9 cellular contexts compared by ENCODE assay signal in genomic region chr7:155372782-155373358, GRCh38.
A peak's percentile ranks its signal among the peaks of the same experiment; 100 is the strongest.
DNase-seq lines count a peak whose midpoint lies in the region; ATAC-seq and TF ChIP-seq lines count a peak whose summit lies in the region.
"Had no signal": no experiment of that assay in that cellular context is flagged by ENCODE, and none has a peak within 500 bp of the region (broad histone marks: within the 10 kb centered on the region; RNA-seq: fewer than 3 reads in every experiment).

No MANE protein-coding gene starts in this region.

- intact Hi-C loops in CD8-positive, alpha-beta T cell (cut with DNase I, micrococcal nuclease) = no loop called here
- intact Hi-C loops in psoas muscle (cut with DNase I) = no loop called here

- H3K4me1 ChIP-seq in CD8-positive, alpha-beta T cell (ENCODE audit: insufficient read depth, low read length) = peaks cover 33% of the 10 kb centered on the region
- H3K4me1 ChIP-seq in endodermal cell (ENCODE audit: control insufficient read depth, insufficient read depth, low read length) (peaks cover 5% of the 10 kb centered on the region), psoas muscle (peaks cover 26% of the 10 kb centered on the region)

- POLR2A ChIA-PET in CD8-positive, alpha-beta T cell (lab: Charles Lee) = no interaction called here

- no peak for TF ChIP-seq CTCF in CD8-positive, alpha-beta T cell (IDR thresholded peaks at IDR 0.05)
- no peak for TF ChIP-seq CTCF in endodermal cell (conservative IDR thresholded peaks at IDR 0.05)
- TF ChIP-seq CTCF in psoas muscle (IDR thresholded peaks at IDR 0.05) = no peak

- peaks cover 29% of the 10 kb centered on the region for H3K4me1 Mint-ChIP-seq in CD8-positive, alpha-beta T cell (ENCODE audit: low read depth)
- peaks cover 29% of the 10 kb centered on the region for H3K4me1 Mint-ChIP-seq in endodermal cell

- H3K36me3 Mint-ChIP-seq in CD8-positive, alpha-beta T cell = no peaks in the 10 kb centered on the region
- H3K36me3 Mint-ChIP-seq in endodermal cell (ENCODE audit: low read depth) = peaks cover 3% of the 10 kb centered on the region

- H3K36me3 ChIP-seq in CD8-positive, alpha-beta T cell (ENCODE audit: insufficient read depth, low read length) = no peaks in the 10 kb centered on the region
- H3K36me3 ChIP-seq in endodermal cell (ENCODE audit: control insufficient read depth, insufficient read depth, low read length) (no peaks in the 10 kb centered on the region), psoas muscle (ENCODE audit: insufficient read depth in 1 of 2, low read depth in 1 of 2) (no peaks in the 10 kb centered on the region)

- H3K27ac ChIP-seq in CD8-positive, alpha-beta T cell (ENCODE audit: low read depth, low read length) = no peak overlapping the region
- H3K27ac ChIP-seq in endodermal cell (ENCODE audit: low read depth, low read length) (no peak overlapping the region), psoas muscle (no peak overlapping the region)

- peaks cover 69% of the 10 kb centered on the region for H3K27me3 Mint-ChIP-seq in CD8-positive, alpha-beta T cell (ENCODE audit: low read depth)
- H3K27me3 Mint-ChIP-seq in endodermal cell (ENCODE audit: insufficient read depth) = peaks cover 98% of the 10 kb centered on the region

- H3K4me3 Mint-ChIP-seq in CD8-positive, alpha-beta T cell = peak overlapping the region; percentile 32
- peak overlapping the region; percentile 43 for H3K4me3 Mint-ChIP-seq in endodermal cell

- H3K9me3 ChIP-seq in CD8-positive, alpha-beta T cell (ENCODE audit: low read length) = no peaks in the 10 kb centered on the region
- H3K9me3 ChIP-seq in endodermal cell (ENCODE audit: control insufficient read depth, low read length) (no peaks in the 10 kb centered on the region), psoas muscle (no peaks in the 10 kb centered on the region)

- no peak overlapping the region for H3K27ac Mint-ChIP-seq in CD8-positive, alpha-beta T cell
- H3K27ac Mint-ChIP-seq in endodermal cell = no peak overlapping the region

- CTCF ChIA-PET in CD8-positive, alpha-beta T cell (lab: Charles Lee) = interaction anchor here (1.4 kb wide), 1 partner anchor 28 kb away, joined by 4 read pairs; no protein-coding TSS in a partner anchor

- no peak overlapping the region for H3K9ac ChIP-seq in endodermal cell (ENCODE audit: extremely low read depth, low read length, poor library complexity, severe bottlenecking)

- no peak for DNase-seq in CD8-positive, alpha-beta T cell
- DNase-seq in endodermal cell = peak; percentile 77
- DNase-seq in psoas muscle = no peak
- no peak for DNase-seq in SKM-1 treated with dmso at 0.1 percent for 144 hours (lab: John Stamatoyannopoulos, UW; ENCODE audit: unreplicated experiment)
- DNase-seq in stimulated activated CD4-positive, alpha-beta T cell treated with anti-CD3 and anti-CD28 coated beads, Interleukin-4, amount 100 ng/mL, for 4 hours = no peak
- DNase-seq: foreskin melanocyte had no signal

- ATAC-seq in CD8-positive, alpha-beta T cell = no peak
- ATAC-seq in HG02759 (IDR thresholded peaks at IDR 0.05; ENCODE audit: unreplicated experiment) = peak; percentile 22
- peak in 1 of 4 donors; percentile 27 for ATAC-seq in psoas muscle
- no peak for ATAC-seq in HG02981 (IDR thresholded peaks at IDR 0.05; ENCODE audit: unreplicated experiment)
- no peak for ATAC-seq in HG03175 (IDR thresholded peaks at IDR 0.05; ENCODE audit: unreplicated experiment)

- H3K9me3 Mint-ChIP-seq in CD8-positive, alpha-beta T cell = no peaks in the 10 kb centered on the region
- H3K9me3 Mint-ChIP-seq in endodermal cell = peaks cover 12% of the 10 kb centered on the region

- H3K4me3 ChIP-seq in CD8-positive, alpha-beta T cell (ENCODE audit: low read depth, low read length) = no peak overlapping the region
- H3K4me3 ChIP-seq in endodermal cell (ENCODE audit: low read length) (no peak overlapping the region), psoas muscle (peak overlapping the region; percentile 54)

- 2 to 4% methylated on average over 9 to 28 of the region's 28 CpGs for WGBS in endodermal cell (ENCODE audit: insufficient coverage in 1 of 2, insufficient read length in 1 of 2), 2 experiments
- WGBS in psoas muscle, 3 donors = 4 to 6% (median 5%) methylated on average over 28 of the region's 28 CpGs

- H3K27me3 ChIP-seq in CD8-positive, alpha-beta T cell (ENCODE audit: insufficient read depth, low read length) = peaks cover 13% of the 10 kb centered on the region
- H3K27me3 ChIP-seq in endodermal cell (ENCODE audit: control insufficient read depth, insufficient read depth, low read length, poor library complexity, severe bottlenecking) (peaks cover 96% of the 10 kb centered on the region), psoas muscle (ENCODE audit: insufficient read depth in 3 of 3, low read length in 2 of 3) (peaks cover 0 to 88% (median 50%) of the 10 kb centered on the region in 3 donors)
